ENCODE assay signal across 31 cellular contexts in the genomic region with DNA sequence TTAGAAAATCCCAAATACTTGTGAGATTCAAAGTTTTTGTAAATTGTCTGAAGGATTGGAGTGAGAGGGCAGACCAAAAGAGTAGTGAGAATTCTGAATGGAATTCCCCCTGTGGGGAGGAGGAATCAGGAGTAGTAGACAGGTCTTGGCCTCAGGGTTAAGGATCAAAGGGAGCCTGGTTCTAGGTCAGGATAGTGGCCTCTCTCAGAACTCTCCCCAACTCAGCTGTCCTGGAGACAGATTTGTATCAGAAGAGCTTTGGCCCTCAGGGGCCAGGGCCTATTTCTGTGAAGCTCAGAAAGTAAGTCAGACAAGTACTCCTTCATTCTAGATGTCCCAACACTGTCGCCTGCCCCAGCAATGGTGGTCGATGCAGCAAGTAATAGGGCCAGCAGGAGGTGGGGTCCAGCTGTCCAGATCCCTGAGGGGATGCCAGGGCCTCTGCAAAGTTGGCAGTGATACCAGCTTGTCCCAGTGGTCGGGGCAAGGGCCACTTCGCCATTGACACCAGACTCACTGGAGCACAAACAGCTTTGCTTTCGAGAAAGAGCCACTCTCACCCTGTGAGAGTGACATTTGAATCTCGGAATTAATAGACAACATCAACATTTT.
"Had no signal": no experiment of that assay in that cellular context is flagged by ENCODE, and none has a peak within 500 bp of the region (broad histone marks: within the 10 kb centered on the region; RNA-seq: fewer than 3 reads in every experiment).

No MANE protein-coding gene starts in this region.

- H3K27me3 ChIP-seq: ascending aorta, breast epithelium, cardiac muscle cell, colonic mucosa, gastrocnemius medialis had no signal

- H3K4me1 Mint-ChIP-seq: brain had no signal

- H3K27ac Mint-ChIP-seq: activated B cell treated with CpG ODN at 0.5 μM for 24 hours; activated CD8-positive, alpha-beta T cell treated with anti-CD3 and anti-CD28 coated beads for 36 hours; activated naive CD4-positive, alpha-beta T cell treated with anti-CD3 and anti-CD28 coated beads, Interleukin-2, amount 10 ng/mL, durations not matched to agents 7 days and 5 days; activated naive CD4-positive, alpha-beta T cell treated with anti-CD3 and anti-CD28 coated beads, Interleukin-2, amount 50 U/mL, for 72 hours; activated naive CD8-positive, alpha-beta T cell treated with anti-CD3 and anti-CD28 coated beads, Interleukin-2, amount 10 ng/mL, durations not matched to agents 7 days and 5 days; brain; T-cell; T-helper 1 cell treated with Interleukin-12 subunit alpha and Interleukin-12 subunit beta and Interleukin-4 antibody, amounts not matched to agents 30 μg/mL and 1 μg/mL, for 36 hours had no signal

- H3K4me1 ChIP-seq: ascending aorta, breast epithelium, colonic mucosa had no signal

- H3K9me3 ChIP-seq: ascending aorta, breast epithelium, colonic mucosa, gastrocnemius medialis, heart left ventricle had no signal

- DNase-seq: activated B cell treated with CpG ODN at 0.5 μM for 24 hours; activated CD4-positive, alpha-beta T cell treated with anti-CD3 and anti-CD28 coated beads for 48 hours; activated CD4-positive, alpha-beta T cell treated with anti-CD3 and anti-CD28 coated beads, Interleukin-2, amount 50 U/mL, for 1 hour; activated CD4-positive, alpha-beta T cell treated with anti-CD3 and anti-CD28 coated beads, Interleukin-2, amount 50 U/mL, for 48 hours; activated CD8-positive, alpha-beta memory T cell treated with anti-CD3 and anti-CD28 coated beads for 24 hours; activated CD8-positive, alpha-beta T cell treated with anti-CD3 and anti-CD28 coated beads for 36 hours; activated gamma-delta T cell; activated naive CD4-positive, alpha-beta T cell; activated naive CD4-positive, alpha-beta T cell treated with anti-CD3 and anti-CD28 coated beads, Interleukin-2, amount 10 ng/mL, durations not matched to agents 7 days and 5 days; activated naive CD8-positive, alpha-beta T cell treated with anti-CD3 and anti-CD28 coated beads, Interleukin-2, amount 10 ng/mL, durations not matched to agents 7 days and 5 days; activated T-cell treated with anti-CD3 and anti-CD28 coated beads, Interleukin-2, amount 50 U/mL, for 1 hour; activated T-cell treated with anti-CD3 and anti-CD28 coated beads, Interleukin-2, amount 50 U/mL, for 48 hours; central memory CD4-positive, alpha-beta T cell; cerebellar nuclear complex; colonic mucosa; effector CD8-positive, alpha-beta T cell; foreskin fibroblast; gastrocnemius medialis; glutamatergic neuron; T-cell; T1000; WERI-Rb-1 had no signal

- H3K36me3 Mint-ChIP-seq: activated naive CD4-positive, alpha-beta T cell treated with anti-CD3 and anti-CD28 coated beads, Interleukin-2, amount 50 U/mL, for 72 hours; brain; T-cell had no signal

- H3K36me3 ChIP-seq: ascending aorta, breast epithelium, cardiac muscle cell, colonic mucosa, gastrocnemius medialis, heart left ventricle, WERI-Rb-1 had no signal

- H3K4me3 Mint-ChIP-seq: activated B cell treated with CpG ODN at 0.5 μM for 24 hours; activated CD8-positive, alpha-beta T cell treated with anti-CD3 and anti-CD28 coated beads for 36 hours; activated naive CD4-positive, alpha-beta T cell treated with anti-CD3 and anti-CD28 coated beads, Interleukin-2, amount 10 ng/mL, durations not matched to agents 7 days and 5 days; activated naive CD8-positive, alpha-beta T cell treated with anti-CD3 and anti-CD28 coated beads, Interleukin-2, amount 10 ng/mL, durations not matched to agents 7 days and 5 days; brain; T-cell; T-helper 1 cell treated with Interleukin-12 subunit alpha and Interleukin-12 subunit beta and Interleukin-4 antibody, amounts not matched to agents 30 μg/mL and 1 μg/mL, for 36 hours had no signal

- H3K9me3 Mint-ChIP-seq: activated B cell treated with CpG ODN at 0.5 μM for 24 hours; T-cell; T-helper 1 cell treated with Interleukin-12 subunit alpha and Interleukin-12 subunit beta and Interleukin-4 antibody, amounts not matched to agents 30 μg/mL and 1 μg/mL, for 36 hours had no signal

- ATAC-seq: activated CD4-positive, CD25-positive, alpha-beta regulatory T cell treated with anti-CD3 and anti-CD28 coated beads, Interleukin-2, amount 50 U/mL, for 24 hours; activated CD8-positive, alpha-beta T cell treated with anti-CD3 and anti-CD28 coated beads for 36 hours; activated naive CD4-positive, alpha-beta T cell treated with anti-CD3 and anti-CD28 coated beads, Interleukin-2, amount 50 U/mL, for 72 hours; esophagus mucosa; gastrocnemius medialis; heart left ventricle; T-cell had no signal

- H3K4me3 ChIP-seq: ascending aorta, breast epithelium, cardiac muscle cell, colonic mucosa, gastrocnemius medialis, heart left ventricle had no signal

- H3K27ac ChIP-seq: ascending aorta, breast epithelium, cardiac muscle cell, colonic mucosa, gastrocnemius medialis, heart left ventricle, WERI-Rb-1 had no signal
